In genomic region chr5:1337490-1338195, GRCh38 we compare ENCODE assay signal across 1 cellular context.
TF ChIP-seq lines count a peak whose summit lies in the region.

No MANE protein-coding gene starts in this region.

TF ChIP-seq in GM12878, 131 proteins besides CTCF, POLR2A, EP300 and RAD21:
- no peak for TF ChIP-seq PAX5 (IDR thresholded peaks at IDR 0.05; ENCODE audit: borderline replicate concordance, low read depth, low read length)
- no peak for TF ChIP-seq ATF7 (IDR thresholded peaks at IDR 0.05; ENCODE audit: low read depth)
- TF ChIP-seq NBN (IDR thresholded peaks at IDR 0.05), result no peak
- TF ChIP-seq PAX8 (IDR thresholded peaks at IDR 0.05), result no peak
- no peak for TF ChIP-seq BCL3 (IDR thresholded peaks at IDR 0.05; ENCODE audit: borderline replicate concordance, insufficient read depth, low read depth, low read length, poor library complexity, severe bottlenecking)
- no peak for TF ChIP-seq BCL11A (IDR thresholded peaks at IDR 0.05; ENCODE audit: low read depth, low read length)
- TF ChIP-seq DPF2 (IDR thresholded peaks at IDR 0.05), result no peak
- TF ChIP-seq JUNB (IDR thresholded peaks at IDR 0.05), result no peak
- no peak for TF ChIP-seq CEBPB (IDR thresholded peaks at IDR 0.05; ENCODE audit: borderline replicate concordance in 1 of 2, low read depth in 2 of 2, low read length in 2 of 2)
